Comparison of ENCODE assay signal across 1 cellular context in the genomic region with DNA sequence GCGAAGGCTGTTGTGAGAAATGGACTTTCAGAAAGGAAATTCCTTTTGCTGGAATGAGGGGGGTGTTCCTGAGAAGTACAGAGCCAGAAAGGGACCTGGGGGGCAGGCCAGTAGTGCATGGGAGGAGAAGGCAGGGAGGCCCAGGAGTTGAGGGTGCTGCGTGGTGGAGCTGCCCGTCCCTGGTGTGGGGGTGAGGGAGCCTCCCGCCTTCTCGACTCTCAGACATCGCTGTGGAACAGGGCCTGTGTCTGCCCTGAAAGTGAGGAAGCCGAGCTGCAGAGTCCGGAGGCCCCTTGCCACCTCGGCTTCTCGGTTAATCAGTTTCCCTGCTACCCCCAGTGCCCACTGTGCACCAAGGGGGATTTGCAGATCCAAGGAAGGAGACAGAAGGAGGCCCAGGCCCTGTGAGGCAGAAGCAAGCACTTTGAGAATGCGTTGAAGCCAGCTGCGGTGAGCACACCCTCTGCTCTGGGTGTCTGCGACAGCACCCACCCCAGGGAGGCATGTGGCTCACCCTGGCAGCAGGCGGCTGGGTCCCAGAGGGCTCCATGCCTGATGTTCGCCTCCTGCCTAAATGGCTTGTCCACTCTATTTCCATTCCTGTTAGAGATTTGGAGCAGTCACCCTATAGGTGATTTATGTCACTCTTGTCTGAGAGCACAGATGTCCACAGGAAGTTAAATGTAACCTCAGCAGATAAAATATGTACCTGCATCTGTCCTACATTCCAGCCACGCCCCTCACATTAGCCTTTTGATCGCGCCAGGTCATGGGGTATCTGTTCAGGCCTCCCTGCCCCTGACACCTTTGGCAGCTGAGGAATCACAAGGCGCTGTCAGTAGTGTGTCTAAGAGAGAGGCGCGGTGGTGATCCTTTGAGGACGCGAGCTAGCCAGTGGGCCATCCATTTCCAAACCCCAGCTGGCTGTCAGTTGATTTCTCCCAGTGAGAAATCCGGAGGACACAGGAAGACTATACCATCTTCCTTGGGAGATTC.
TF ChIP-seq lines count a peak whose summit lies in the region.

No MANE protein-coding gene starts in this region.

TF ChIP-seq in K562, 482 proteins besides CTCF, POLR2A, EP300 and RAD21 (continued from another document and continues in another):
- TF ChIP-seq, protein P1, sequence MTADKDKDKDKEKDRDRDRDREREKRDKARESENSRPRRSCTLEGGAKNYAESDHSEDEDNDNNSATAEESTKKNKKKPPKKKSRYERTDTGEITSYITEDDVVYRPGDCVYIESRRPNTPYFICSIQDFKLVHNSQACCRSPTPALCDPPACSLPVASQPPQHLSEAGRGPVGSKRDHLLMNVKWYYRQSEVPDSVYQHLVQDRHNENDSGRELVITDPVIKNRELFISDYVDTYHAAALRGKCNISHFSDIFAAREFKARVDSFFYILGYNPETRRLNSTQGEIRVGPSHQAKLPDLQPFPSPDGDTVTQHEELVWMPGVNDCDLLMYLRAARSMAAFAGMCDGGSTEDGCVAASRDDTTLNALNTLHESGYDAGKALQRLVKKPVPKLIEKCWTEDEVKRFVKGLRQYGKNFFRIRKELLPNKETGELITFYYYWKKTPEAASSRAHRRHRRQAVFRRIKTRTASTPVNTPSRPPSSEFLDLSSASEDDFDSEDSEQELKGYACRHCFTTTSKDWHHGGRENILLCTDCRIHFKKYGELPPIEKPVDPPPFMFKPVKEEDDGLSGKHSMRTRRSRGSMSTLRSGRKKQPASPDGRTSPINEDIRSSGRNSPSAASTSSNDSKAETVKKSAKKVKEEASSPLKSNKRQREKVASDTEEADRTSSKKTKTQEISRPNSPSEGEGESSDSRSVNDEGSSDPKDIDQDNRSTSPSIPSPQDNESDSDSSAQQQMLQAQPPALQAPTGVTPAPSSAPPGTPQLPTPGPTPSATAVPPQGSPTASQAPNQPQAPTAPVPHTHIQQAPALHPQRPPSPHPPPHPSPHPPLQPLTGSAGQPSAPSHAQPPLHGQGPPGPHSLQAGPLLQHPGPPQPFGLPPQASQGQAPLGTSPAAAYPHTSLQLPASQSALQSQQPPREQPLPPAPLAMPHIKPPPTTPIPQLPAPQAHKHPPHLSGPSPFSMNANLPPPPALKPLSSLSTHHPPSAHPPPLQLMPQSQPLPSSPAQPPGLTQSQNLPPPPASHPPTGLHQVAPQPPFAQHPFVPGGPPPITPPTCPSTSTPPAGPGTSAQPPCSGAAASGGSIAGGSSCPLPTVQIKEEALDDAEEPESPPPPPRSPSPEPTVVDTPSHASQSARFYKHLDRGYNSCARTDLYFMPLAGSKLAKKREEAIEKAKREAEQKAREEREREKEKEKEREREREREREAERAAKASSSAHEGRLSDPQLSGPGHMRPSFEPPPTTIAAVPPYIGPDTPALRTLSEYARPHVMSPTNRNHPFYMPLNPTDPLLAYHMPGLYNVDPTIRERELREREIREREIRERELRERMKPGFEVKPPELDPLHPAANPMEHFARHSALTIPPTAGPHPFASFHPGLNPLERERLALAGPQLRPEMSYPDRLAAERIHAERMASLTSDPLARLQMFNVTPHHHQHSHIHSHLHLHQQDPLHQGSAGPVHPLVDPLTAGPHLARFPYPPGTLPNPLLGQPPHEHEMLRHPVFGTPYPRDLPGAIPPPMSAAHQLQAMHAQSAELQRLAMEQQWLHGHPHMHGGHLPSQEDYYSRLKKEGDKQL (CRISPR knock-in tag; IDR thresholded peaks at IDR 0.05; ENCODE audit: borderline replicate concordance), result no peak
- no peak for TF ChIP-seq ZNF124 (CRISPR knock-in tag; IDR thresholded peaks at IDR 0.05)
- 0 out of 3 replicates have a peak, but pooled peaks of 1 of the 2 experiments have one; percentile 30 for TF ChIP-seq CBX3 (IDR thresholded peaks at IDR 0.05; ENCODE audit: borderline replicate concordance in 1 of 2, low read length in 2 of 2)
- TF ChIP-seq ERF (CRISPR knock-in tag; IDR thresholded peaks at IDR 0.05), result no peak
- TF ChIP-seq BACH1 (tag; IDR thresholded peaks at IDR 0.05), result no peak
- no peak for TF ChIP-seq MCM2 (IDR thresholded peaks at IDR 0.05; ENCODE audit: low read depth)
- TF ChIP-seq PTBP1 (IDR thresholded peaks at IDR 0.05; ENCODE audit: low read depth, low read length), result no peak
- no peak for TF ChIP-seq YY1 (IDR thresholded peaks at IDR 0.05; ENCODE audit: borderline replicate concordance in 1 of 3, control insufficient read depth in 1 of 3, extremely low read depth in 1 of 3, insufficient read depth in 3 of 3, insufficient read length in 1 of 3, insufficient replicate concordance in 2 of 3, low read depth in 1 of 3, low read length in 2 of 3)
- TF ChIP-seq, protein P2, sequence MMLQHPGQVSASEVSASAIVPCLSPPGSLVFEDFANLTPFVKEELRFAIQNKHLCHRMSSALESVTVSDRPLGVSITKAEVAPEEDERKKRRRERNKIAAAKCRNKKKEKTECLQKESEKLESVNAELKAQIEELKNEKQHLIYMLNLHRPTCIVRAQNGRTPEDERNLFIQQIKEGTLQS (IDR thresholded peaks at IDR 0.05), result no peak
- TF ChIP-seq, protein P2 (CRISPR knock-in tag; conservative IDR thresholded peaks at IDR 0.05), result no peak
- TF ChIP-seq ETV5 (CRISPR knock-in tag; IDR thresholded peaks at IDR 0.05; ENCODE audit: low read depth), result peak; percentile 56; the same call in 1 of the 2 replicates
- no peak for TF ChIP-seq ZNF347 (CRISPR knock-in tag; IDR thresholded peaks at IDR 0.05; ENCODE audit: low read depth)
- peak; percentile 50 for TF ChIP-seq ZFX (CRISPR knock-in tag; IDR thresholded peaks at IDR 0.05)
- TF ChIP-seq RFX1 (IDR thresholded peaks at IDR 0.05), result no peak
- peak; percentile 75 for TF ChIP-seq TAL1 (IDR thresholded peaks at IDR 0.05)
- TF ChIP-seq WHSC1 (IDR thresholded peaks at IDR 0.05; ENCODE audit: low read length), result no peak
- peak; percentile 37; the same call in 1 of the 2 replicates for TF ChIP-seq GATA2 (CRISPR knock-in tag; IDR thresholded peaks at IDR 0.05)
- 0 out of 2 replicates have a peak, but pooled peaks have one; percentile 11 for TF ChIP-seq MBD2 (IDR thresholded peaks at IDR 0.05; ENCODE audit: borderline replicate concordance, low read depth)
- TF ChIP-seq, protein P3, sequence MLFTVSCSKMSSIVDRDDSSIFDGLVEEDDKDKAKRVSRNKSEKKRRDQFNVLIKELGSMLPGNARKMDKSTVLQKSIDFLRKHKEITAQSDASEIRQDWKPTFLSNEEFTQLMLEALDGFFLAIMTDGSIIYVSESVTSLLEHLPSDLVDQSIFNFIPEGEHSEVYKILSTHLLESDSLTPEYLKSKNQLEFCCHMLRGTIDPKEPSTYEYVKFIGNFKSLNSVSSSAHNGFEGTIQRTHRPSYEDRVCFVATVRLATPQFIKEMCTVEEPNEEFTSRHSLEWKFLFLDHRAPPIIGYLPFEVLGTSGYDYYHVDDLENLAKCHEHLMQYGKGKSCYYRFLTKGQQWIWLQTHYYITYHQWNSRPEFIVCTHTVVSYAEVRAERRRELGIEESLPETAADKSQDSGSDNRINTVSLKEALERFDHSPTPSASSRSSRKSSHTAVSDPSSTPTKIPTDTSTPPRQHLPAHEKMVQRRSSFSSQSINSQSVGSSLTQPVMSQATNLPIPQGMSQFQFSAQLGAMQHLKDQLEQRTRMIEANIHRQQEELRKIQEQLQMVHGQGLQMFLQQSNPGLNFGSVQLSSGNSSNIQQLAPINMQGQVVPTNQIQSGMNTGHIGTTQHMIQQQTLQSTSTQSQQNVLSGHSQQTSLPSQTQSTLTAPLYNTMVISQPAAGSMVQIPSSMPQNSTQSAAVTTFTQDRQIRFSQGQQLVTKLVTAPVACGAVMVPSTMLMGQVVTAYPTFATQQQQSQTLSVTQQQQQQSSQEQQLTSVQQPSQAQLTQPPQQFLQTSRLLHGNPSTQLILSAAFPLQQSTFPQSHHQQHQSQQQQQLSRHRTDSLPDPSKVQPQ (CRISPR knock-in tag; IDR thresholded peaks at IDR 0.05; ENCODE audit: borderline replicate concordance), result no peak
- no peak for TF ChIP-seq GTF2E2 (tag; IDR thresholded peaks at IDR 0.05)
- TF ChIP-seq, protein P4, sequence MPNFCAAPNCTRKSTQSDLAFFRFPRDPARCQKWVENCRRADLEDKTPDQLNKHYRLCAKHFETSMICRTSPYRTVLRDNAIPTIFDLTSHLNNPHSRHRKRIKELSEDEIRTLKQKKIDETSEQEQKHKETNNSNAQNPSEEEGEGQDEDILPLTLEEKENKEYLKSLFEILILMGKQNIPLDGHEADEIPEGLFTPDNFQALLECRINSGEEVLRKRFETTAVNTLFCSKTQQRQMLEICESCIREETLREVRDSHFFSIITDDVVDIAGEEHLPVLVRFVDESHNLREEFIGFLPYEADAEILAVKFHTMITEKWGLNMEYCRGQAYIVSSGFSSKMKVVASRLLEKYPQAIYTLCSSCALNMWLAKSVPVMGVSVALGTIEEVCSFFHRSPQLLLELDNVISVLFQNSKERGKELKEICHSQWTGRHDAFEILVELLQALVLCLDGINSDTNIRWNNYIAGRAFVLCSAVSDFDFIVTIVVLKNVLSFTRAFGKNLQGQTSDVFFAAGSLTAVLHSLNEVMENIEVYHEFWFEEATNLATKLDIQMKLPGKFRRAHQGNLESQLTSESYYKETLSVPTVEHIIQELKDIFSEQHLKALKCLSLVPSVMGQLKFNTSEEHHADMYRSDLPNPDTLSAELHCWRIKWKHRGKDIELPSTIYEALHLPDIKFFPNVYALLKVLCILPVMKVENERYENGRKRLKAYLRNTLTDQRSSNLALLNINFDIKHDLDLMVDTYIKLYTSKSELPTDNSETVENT (CRISPR knock-in tag; IDR thresholded peaks at IDR 0.05), result no peak
- no peak for TF ChIP-seq SRSF7 (optimal IDR thresholded peaks at IDR 0.05; ENCODE audit: low read depth, low read length)
- TF ChIP-seq, protein P5, sequence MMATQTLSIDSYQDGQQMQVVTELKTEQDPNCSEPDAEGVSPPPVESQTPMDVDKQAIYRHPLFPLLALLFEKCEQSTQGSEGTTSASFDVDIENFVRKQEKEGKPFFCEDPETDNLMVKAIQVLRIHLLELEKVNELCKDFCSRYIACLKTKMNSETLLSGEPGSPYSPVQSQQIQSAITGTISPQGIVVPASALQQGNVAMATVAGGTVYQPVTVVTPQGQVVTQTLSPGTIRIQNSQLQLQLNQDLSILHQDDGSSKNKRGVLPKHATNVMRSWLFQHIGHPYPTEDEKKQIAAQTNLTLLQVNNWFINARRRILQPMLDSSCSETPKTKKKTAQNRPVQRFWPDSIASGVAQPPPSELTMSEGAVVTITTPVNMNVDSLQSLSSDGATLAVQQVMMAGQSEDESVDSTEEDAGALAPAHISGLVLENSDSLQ (IDR thresholded peaks at IDR 0.05), result peak; percentile 95
- TF ChIP-seq MXI1 (IDR thresholded peaks at IDR 0.05; ENCODE audit: low read depth, low read length), result 0 out of 2 replicates have a peak, but pooled peaks have one; percentile 19
- no peak for TF ChIP-seq FOXM1 (IDR thresholded peaks at IDR 0.05; ENCODE audit: low read depth)
- no peak for TF ChIP-seq FOXM1 (CRISPR knock-in tag; IDR thresholded peaks at IDR 0.05; ENCODE audit: low read depth)
- no peak for TF ChIP-seq CAMTA2 (CRISPR knock-in tag; conservative IDR thresholded peaks at IDR 0.05)
- TF ChIP-seq ARID1B (IDR thresholded peaks at IDR 0.05), result peak; percentile 76; the same call in 1 of the 2 replicates
- peak; percentile 73 for TF ChIP-seq ZNF316 (IDR thresholded peaks at IDR 0.05)
- TF ChIP-seq MAFG (tag; conservative IDR thresholded peaks at IDR 0.05), result no peak
- TF ChIP-seq ASH1L (IDR thresholded peaks at IDR 0.05; ENCODE audit: borderline replicate concordance, low read depth, partially characterized antibody), result no peak
- no peak for TF ChIP-seq POLR3A (IDR thresholded peaks at IDR 0.05; ENCODE audit: borderline replicate concordance, extremely low read depth, insufficient read depth, insufficient read length)
- TF ChIP-seq GABPB1 (CRISPR knock-in tag; IDR thresholded peaks at IDR 0.05), result no peak
- no peak for TF ChIP-seq ZNF3 (CRISPR knock-in tag; IDR thresholded peaks at IDR 0.05)
- TF ChIP-seq TRIM28 (IDR thresholded peaks at IDR 0.05), result no peak
- TF ChIP-seq SMARCB1 (IDR thresholded peaks at IDR 0.05; ENCODE audit: insufficient read length, low read depth), result no peak
- no peak for TF ChIP-seq ZC3H11A (IDR thresholded peaks at IDR 0.05; ENCODE audit: low read depth, low read length)
- no peak for TF ChIP-seq OTX1 (CRISPR knock-in tag; IDR thresholded peaks at IDR 0.05)
- TF ChIP-seq, protein P6, sequence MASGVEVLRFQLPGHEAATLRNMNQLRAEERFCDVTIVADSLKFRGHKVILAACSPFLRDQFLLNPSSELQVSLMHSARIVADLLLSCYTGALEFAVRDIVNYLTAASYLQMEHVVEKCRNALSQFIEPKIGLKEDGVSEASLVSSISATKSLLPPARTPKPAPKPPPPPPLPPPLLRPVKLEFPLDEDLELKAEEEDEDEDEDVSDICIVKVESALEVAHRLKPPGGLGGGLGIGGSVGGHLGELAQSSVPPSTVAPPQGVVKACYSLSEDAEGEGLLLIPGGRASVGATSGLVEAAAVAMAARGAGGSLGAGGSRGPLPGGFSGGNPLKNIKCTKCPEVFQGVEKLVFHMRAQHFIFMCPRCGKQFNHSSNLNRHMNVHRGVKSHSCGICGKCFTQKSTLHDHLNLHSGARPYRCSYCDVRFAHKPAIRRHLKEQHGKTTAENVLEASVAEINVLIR (CRISPR knock-in tag; IDR thresholded peaks at IDR 0.05), result no peak
- TF ChIP-seq ETV1 (tag; conservative IDR thresholded peaks at IDR 0.05; ENCODE audit: low read depth), result peak; percentile 78
- TF ChIP-seq ZNF140 (CRISPR knock-in tag; IDR thresholded peaks at IDR 0.05), result no peak
- peak; percentile 49 for TF ChIP-seq SMARCA4 (IDR thresholded peaks at IDR 0.05)
- TF ChIP-seq NR4A1 (CRISPR knock-in tag; IDR thresholded peaks at IDR 0.05), result no peak
- TF ChIP-seq NR4A1 (tag; IDR thresholded peaks at IDR 0.05), result 0 out of 2 replicates have a peak, but pooled peaks have one; percentile 42
- TF ChIP-seq POLR3G (IDR thresholded peaks at IDR 0.05; ENCODE audit: extremely low read depth, insufficient read length, insufficient replicate concordance), result no peak
- no peak for TF ChIP-seq MED1 (CRISPR knock-in tag; IDR thresholded peaks at IDR 0.05; ENCODE audit: borderline replicate concordance)
- no peak for TF ChIP-seq RBM39 (optimal IDR thresholded peaks at IDR 0.05; ENCODE audit: low read depth, low read length)
- no peak for TF ChIP-seq TOE1 (IDR thresholded peaks at IDR 0.05; ENCODE audit: borderline replicate concordance)
- TF ChIP-seq TOE1 (CRISPR knock-in tag; IDR thresholded peaks at IDR 0.05; ENCODE audit: borderline replicate concordance, low read depth), result no peak
- no peak for TF ChIP-seq ZNF583 (CRISPR knock-in tag; IDR thresholded peaks at IDR 0.05)
- TF ChIP-seq HDAC1 (IDR thresholded peaks at IDR 0.05), result peak in 1 of 2 experiments; percentile 61; a peak in 2 of 4 replicates
- TF ChIP-seq BCOR (IDR thresholded peaks at IDR 0.05), result no peak
- TF ChIP-seq, protein P7, sequence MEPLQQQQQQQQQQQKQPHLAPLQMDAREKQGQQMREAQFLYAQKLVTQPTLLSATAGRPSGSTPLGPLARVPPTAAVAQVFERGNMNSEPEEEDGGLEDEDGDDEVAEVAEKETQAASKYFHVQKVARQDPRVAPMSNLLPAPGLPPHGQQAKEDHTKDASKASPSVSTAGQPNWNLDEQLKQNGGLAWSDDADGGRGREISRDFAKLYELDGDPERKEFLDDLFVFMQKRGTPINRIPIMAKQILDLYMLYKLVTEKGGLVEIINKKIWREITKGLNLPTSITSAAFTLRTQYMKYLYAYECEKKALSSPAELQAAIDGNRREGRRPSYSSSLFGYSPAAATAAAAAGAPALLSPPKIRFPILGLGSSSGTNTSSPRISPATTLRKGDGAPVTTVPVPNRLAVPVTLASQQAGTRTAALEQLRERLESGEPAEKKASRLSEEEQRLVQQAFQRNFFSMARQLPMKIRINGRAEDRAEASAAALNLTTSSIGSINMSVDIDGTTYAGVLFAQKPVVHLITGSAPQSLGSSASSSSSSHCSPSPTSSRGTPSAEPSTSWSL (CRISPR knock-in tag; IDR thresholded peaks at IDR 0.05; ENCODE audit: borderline replicate concordance), result no peak
